In the genomic region with DNA sequence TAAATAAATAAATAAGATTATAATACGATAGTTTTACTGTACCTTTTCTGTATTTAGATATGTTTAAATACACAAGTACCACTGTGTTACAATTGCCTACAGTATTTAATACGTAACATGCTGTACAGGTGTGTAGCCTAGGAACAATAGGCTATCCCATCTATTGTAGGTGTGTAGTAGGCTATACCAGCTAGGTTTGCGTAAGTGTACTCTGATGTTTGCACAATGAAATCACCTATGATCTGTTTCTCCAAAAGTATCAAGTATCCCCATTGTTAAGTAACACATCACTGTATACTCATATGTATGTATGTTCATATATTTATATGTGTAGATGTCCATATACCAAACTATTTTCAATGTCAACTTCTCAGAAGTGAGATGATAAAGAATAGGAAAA, we compare ENCODE assay signal across 21 cellular contexts.
DNase-seq lines count a peak whose midpoint lies in the region; ATAC-seq, FAIRE-seq and TF ChIP-seq lines count a peak whose summit lies in the region.
"Had no signal": no experiment of that assay in that cellular context is flagged by ENCODE, and none has a peak within 500 bp of the region (broad histone marks: within the 10 kb centered on the region; RNA-seq: fewer than 3 reads in every experiment).

No MANE protein-coding gene starts in this region.

- no peak overlapping the region for H2AFZ ChIP-seq in astrocyte (ENCODE audit: low read depth, low read length)

- no peak overlapping the region for H3K4me2 ChIP-seq in astrocyte (ENCODE audit: low read length)

- peak; percentile 15 to 17 for DNase-seq in NCI-H526 (lab: John Stamatoyannopoulos, UW)
- no peak for DNase-seq in NCI-H526 treated with DMSO at 0.1 percent for 48 hours (lab: John Stamatoyannopoulos, UW)
- DNase-seq in NCI-H345 treated with DMSO at 0.1 percent for 48 hours (lab: John Stamatoyannopoulos, UW; ENCODE audit: unreplicated experiment), result peak; percentile 65
- DNase-seq in astrocyte (ENCODE audit: low read depth), result no peak
- DNase-seq in T1000 (lab: John Stamatoyannopoulos, UW), result no peak
- no peak for DNase-seq in pons (ENCODE audit: low spot score)
- DNase-seq: C1 segment of cervical spinal cord; Caco-2; CD8-positive, alpha-beta T cell; GF-D8; NCI-H1105; NCI-H2029; SIG-M5 had no signal

- H3K9me3 Mint-ChIP-seq in astrocyte (ENCODE audit: unreplicated experiment), result no peaks in the 10 kb centered on the region
- H3K9me3 Mint-ChIP-seq: CD8-positive, alpha-beta T cell had no signal

- no peak overlapping the region for H3K27ac Mint-ChIP-seq in astrocyte (ENCODE audit: unreplicated experiment)
- H3K27ac Mint-ChIP-seq: CD8-positive, alpha-beta T cell had no signal

- no peak for TF ChIP-seq CTCF in astrocyte (IDR thresholded peaks at IDR 0.05; ENCODE audit: insufficient read depth, low read depth, low read length)

- H3K27me3 ChIP-seq in astrocyte (ENCODE audit: insufficient read depth, low read length), result no peaks in the 10 kb centered on the region

- no peak overlapping the region for H3K27ac ChIP-seq in astrocyte (ENCODE audit: low read depth, low read length)
- H3K27ac ChIP-seq: HL-60, RWPE1, SK-N-MC had no signal

- H3K36me3 Mint-ChIP-seq in astrocyte (ENCODE audit: low read depth, unreplicated experiment), result no peaks in the 10 kb centered on the region
- H3K36me3 Mint-ChIP-seq: CD8-positive, alpha-beta T cell had no signal

- ATAC-seq in HG03354 (IDR thresholded peaks at IDR 0.05; ENCODE audit: poor library complexity, severe bottlenecking, unreplicated experiment), result no peak
- ATAC-seq: CD8-positive, alpha-beta T cell; HCT116; Panc1 had no signal

- H3K4me1 ChIP-seq in astrocyte (ENCODE audit: insufficient read depth, low read length), result peaks cover 10% of the 10 kb centered on the region

- no peaks in the 10 kb centered on the region for H3K9me3 ChIP-seq in astrocyte (ENCODE audit: insufficient read depth, low read depth, low read length)

- peak; percentile 29 for FAIRE-seq in astrocyte (lab: Jason Lieb, UNC)
- FAIRE-seq: GM12891, H1 had no signal

- no peak overlapping the region for H3K4me3 Mint-ChIP-seq in astrocyte (ENCODE audit: unreplicated experiment)
- H3K4me3 Mint-ChIP-seq: CD8-positive, alpha-beta T cell had no signal

- H4K20me1 ChIP-seq in astrocyte (ENCODE audit: insufficient read depth, low read length), result no peaks in the 10 kb centered on the region

- no peak overlapping the region for H3K9ac ChIP-seq in astrocyte (ENCODE audit: low read length)

- no peaks in the 10 kb centered on the region for H3K27me3 Mint-ChIP-seq in astrocyte (ENCODE audit: low read depth, unreplicated experiment)

- H3K79me2 ChIP-seq in astrocyte (ENCODE audit: insufficient read depth, low read length), result no peaks in the 10 kb centered on the region

- no peak overlapping the region for H3K4me3 ChIP-seq in astrocyte (ENCODE audit: insufficient read depth, low read depth, low read length)
- H3K4me3 ChIP-seq: SK-N-MC had no signal

- H3K36me3 ChIP-seq in astrocyte (ENCODE audit: insufficient read depth, low read length), result no peaks in the 10 kb centered on the region

- peaks cover 28% of the 10 kb centered on the region for H3K4me1 Mint-ChIP-seq in astrocyte (ENCODE audit: low read depth, unreplicated experiment)

Comparison
In these comparisons a context has a peak if more than half of its experiments do, and no peak if none do; other contexts are left out.
1. DNase-seq: peak in NCI-H526 (2 of 2) and NCI-H345 treated with DMSO at 0.1 percent for 48 hours (single experiment); none in NCI-H526 treated with DMSO at 0.1 percent for 48 hours (single experiment), astrocyte (single experiment), T1000 (single experiment) and pons (single experiment).